In genomic region chr22:35231585-35232084, GRCh38 we compare ENCODE assay signal across 8 cellular contexts. TPM values are rescaled to one million over a fixed set of nuclear protein-coding genes. Genes with fewer than 3 reads are reported as not detected.
DNase-seq lines count a peak whose midpoint lies in the region; ATAC-seq and TF ChIP-seq lines count a peak whose summit lies in the region.

No MANE protein-coding gene starts in this region.

- H3K36me3 ChIP-seq in GM23338 (ENCODE audit: insufficient read depth) (no peaks in the 10 kb centered on the region), right lobe of liver (no peaks in the 10 kb centered on the region)

- H3K79me2 ChIP-seq in GM23338 (replicated peaks; ENCODE audit: insufficient read depth), result no peaks in the 10 kb centered on the region

- no peak overlapping the region for H3K4me2 ChIP-seq in GM23338

- intact Hi-C loops in right lobe of liver (cut with DNase I), result no loop called here

- no peak overlapping the region for H3K27ac Mint-ChIP-seq in GM23338

- H3K4me3 ChIP-seq in GM23338 (no peak overlapping the region), right lobe of liver (no peak overlapping the region)

- TF ChIP-seq CTCF in GM23338 (conservative IDR thresholded peaks at IDR 0.05; ENCODE audit: low read depth in 2 of 2) (peak; percentile 96 to 99), right lobe of liver (IDR thresholded peaks at IDR 0.05) (peak; percentile 77 to 92 (median 88))

- no peaks in the 10 kb centered on the region for H3F3A ChIP-seq in GM23338 (replicated peaks; ENCODE audit: low read depth)

- DNase-seq in AG08396 (ENCODE audit: low spot score) (peak; percentile 69), GM23338 (ENCODE audit: low spot score) (peak; percentile 91), NCI-H226 (peak; percentile 20), right lobe of liver (peak; percentile 54 to 66 (median 63))
- DNase-seq in activated CD4-positive, CD25-positive, alpha-beta regulatory T cell treated with anti-CD3 and anti-CD28 coated beads, Interleukin-2, amount 50 U/mL, for 16 hours (ENCODE audit: low read depth, low spot score), result peak; percentile 47
- DNase-seq in central memory CD4-positive, alpha-beta T cell, result peak; percentile 57
- peak; percentile 21 for DNase-seq in stimulated activated CD8-positive, alpha-beta memory T cell treated with anti-CD3 and anti-CD28 coated beads, Interleukin-12 subunit alpha, Interleukin-12 subunit beta, amount 100 ng/mL, for 24 hours (ENCODE audit: extremely low read depth)

- 13% methylated on average over 7 of the region's 7 CpGs for WGBS in right lobe of liver (ENCODE audit: insufficient coverage, low coverage, low lambda C conversion rate, missing lambda C conversion rate)

- peaks cover 11% of the 10 kb centered on the region for H3K27me3 Mint-ChIP-seq in GM23338 (ENCODE audit: insufficient read depth, low read depth, poor library complexity)

- H3K4me3 Mint-ChIP-seq in GM23338, result no peak overlapping the region

- ATAC-seq in GM23338 (peak; percentile 95), right lobe of liver (peak; percentile 72 to 82 (median 78)), HG03135 (IDR thresholded peaks at IDR 0.05; ENCODE audit: unreplicated experiment) (no peak)

- H3K27ac ChIP-seq in GM23338 (ENCODE audit: low read depth) (no peak overlapping the region), right lobe of liver (no peak overlapping the region)

- no peaks in the 10 kb centered on the region for H3K9me3 Mint-ChIP-seq in GM23338

- TF ChIP-seq POLR2A in right lobe of liver (IDR thresholded peaks at IDR 0.05), result no peak

- H3K27me3 ChIP-seq in GM23338 (ENCODE audit: insufficient read depth), result no peaks in the 10 kb centered on the region
- no peaks in the 10 kb centered on the region for H3K27me3 ChIP-seq in right lobe of liver

- peaks cover 6% of the 10 kb centered on the region for H3K4me1 ChIP-seq in GM23338 (ENCODE audit: insufficient read depth)
- no peaks in the 10 kb centered on the region for H3K4me1 ChIP-seq in right lobe of liver

- no peaks in the 10 kb centered on the region for H4K20me1 ChIP-seq in GM23338 (replicated peaks; ENCODE audit: insufficient read depth)

- no peaks in the 10 kb centered on the region for H3K9me3 ChIP-seq in right lobe of liver

- peaks cover 24% of the 10 kb centered on the region; the same call in 2 of the 3 replicates for H3K4me1 Mint-ChIP-seq in GM23338

- no peaks in the 10 kb centered on the region for H3K9me2 ChIP-seq in GM23338 (ENCODE audit: insufficient read depth)

- H2AFZ ChIP-seq in GM23338, result no peak overlapping the region

- H3K36me3 Mint-ChIP-seq in GM23338 (ENCODE audit: low read depth), result no peaks in the 10 kb centered on the region; the same call in 2 of the 3 replicates

TF ChIP-seq in GM23338, 12 proteins besides CTCF, POLR2A, EP300 and RAD21 (continues in another document):
- TF ChIP-seq JUNB (IDR thresholded peaks at IDR 0.05; ENCODE audit: unreplicated experiment), result no peak
- no peak for TF ChIP-seq POLR2AphosphoS5 (IDR thresholded peaks at IDR 0.05; ENCODE audit: low read depth)
- TF ChIP-seq, protein P1, sequence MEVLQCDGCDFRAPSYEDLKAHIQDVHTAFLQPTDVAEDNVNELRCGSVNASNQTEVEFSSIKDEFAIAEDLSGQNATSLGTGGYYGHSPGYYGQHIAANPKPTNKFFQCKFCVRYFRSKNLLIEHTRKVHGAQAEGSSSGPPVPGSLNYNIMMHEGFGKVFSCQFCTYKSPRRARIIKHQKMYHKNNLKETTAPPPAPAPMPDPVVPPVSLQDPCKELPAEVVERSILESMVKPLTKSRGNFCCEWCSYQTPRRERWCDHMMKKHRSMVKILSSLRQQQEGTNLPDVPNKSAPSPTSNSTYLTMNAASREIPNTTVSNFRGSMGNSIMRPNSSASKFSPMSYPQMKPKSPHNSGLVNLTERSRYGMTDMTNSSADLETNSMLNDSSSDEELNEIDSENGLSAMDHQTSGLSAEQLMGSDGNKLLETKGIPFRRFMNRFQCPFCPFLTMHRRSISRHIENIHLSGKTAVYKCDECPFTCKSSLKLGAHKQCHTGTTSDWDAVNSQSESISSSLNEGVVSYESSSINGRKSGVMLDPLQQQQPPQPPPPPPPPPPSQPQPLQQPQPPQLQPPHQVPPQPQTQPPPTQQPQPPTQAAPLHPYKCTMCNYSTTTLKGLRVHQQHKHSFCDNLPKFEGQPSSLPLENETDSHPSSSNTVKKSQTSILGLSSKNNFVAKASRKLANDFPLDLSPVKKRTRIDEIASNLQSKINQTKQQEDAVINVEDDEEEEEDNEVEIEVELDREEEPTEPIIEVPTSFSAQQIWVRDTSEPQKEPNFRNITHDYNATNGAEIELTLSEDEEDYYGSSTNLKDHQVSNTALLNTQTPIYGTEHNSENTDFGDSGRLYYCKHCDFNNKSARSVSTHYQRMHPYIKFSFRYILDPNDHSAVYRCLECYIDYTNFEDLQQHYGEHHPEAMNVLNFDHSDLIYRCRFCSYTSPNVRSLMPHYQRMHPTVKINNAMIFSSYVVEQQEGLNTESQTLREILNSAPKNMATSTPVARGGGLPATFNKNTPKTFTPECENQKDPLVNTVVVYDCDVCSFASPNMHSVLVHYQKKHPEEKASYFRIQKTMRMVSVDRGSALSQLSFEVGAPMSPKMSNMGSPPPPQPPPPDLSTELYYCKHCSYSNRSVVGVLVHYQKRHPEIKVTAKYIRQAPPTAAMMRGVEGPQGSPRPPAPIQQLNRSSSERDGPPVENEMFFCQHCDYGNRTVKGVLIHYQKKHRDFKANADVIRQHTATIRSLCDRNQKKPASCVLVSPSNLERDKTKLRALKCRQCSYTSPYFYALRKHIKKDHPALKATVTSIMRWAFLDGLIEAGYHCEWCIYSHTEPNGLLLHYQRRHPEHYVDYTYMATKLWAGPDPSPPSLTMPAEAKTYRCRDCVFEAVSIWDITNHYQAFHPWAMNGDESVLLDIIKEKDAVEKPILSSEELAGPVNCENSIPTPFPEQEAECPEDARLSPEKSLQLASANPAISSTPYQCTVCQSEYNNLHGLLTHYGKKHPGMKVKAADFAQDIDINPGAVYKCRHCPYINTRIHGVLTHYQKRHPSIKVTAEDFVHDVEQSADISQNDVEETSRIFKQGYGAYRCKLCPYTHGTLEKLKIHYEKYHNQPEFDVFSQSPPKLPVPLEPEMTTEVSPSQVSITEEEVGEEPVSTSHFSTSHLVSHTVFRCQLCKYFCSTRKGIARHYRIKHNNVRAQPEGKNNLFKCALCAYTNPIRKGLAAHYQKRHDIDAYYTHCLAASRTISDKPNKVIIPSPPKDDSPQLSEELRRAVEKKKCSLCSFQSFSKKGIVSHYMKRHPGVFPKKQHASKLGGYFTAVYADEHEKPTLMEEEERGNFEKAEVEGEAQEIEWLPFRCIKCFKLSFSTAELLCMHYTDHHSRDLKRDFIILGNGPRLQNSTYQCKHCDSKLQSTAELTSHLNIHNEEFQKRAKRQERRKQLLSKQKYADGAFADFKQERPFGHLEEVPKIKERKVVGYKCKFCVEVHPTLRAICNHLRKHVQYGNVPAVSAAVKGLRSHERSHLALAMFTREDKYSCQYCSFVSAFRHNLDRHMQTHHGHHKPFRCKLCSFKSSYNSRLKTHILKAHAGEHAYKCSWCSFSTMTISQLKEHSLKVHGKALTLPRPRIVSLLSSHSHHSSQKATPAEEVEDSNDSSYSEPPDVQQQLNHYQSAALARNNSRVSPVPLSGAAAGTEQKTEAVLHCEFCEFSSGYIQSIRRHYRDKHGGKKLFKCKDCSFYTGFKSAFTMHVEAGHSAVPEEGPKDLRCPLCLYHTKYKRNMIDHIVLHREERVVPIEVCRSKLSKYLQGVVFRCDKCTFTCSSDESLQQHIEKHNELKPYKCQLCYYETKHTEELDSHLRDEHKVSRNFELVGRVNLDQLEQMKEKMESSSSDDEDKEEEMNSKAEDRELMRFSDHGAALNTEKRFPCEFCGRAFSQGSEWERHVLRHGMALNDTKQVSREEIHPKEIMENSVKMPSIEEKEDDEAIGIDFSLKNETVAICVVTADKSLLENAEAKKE (CRISPR knock-in tag; IDR thresholded peaks at IDR 0.05), result no peak
- TF ChIP-seq EZH2 (IDR thresholded peaks at IDR 0.05; ENCODE audit: low read depth, unreplicated experiment), result no peak
- no peak for TF ChIP-seq ETS1 (IDR thresholded peaks at IDR 0.05)
- TF ChIP-seq EZH2phosphoT487 (IDR thresholded peaks at IDR 0.05; ENCODE audit: unreplicated experiment), result no peak
- TF ChIP-seq, protein P2, sequence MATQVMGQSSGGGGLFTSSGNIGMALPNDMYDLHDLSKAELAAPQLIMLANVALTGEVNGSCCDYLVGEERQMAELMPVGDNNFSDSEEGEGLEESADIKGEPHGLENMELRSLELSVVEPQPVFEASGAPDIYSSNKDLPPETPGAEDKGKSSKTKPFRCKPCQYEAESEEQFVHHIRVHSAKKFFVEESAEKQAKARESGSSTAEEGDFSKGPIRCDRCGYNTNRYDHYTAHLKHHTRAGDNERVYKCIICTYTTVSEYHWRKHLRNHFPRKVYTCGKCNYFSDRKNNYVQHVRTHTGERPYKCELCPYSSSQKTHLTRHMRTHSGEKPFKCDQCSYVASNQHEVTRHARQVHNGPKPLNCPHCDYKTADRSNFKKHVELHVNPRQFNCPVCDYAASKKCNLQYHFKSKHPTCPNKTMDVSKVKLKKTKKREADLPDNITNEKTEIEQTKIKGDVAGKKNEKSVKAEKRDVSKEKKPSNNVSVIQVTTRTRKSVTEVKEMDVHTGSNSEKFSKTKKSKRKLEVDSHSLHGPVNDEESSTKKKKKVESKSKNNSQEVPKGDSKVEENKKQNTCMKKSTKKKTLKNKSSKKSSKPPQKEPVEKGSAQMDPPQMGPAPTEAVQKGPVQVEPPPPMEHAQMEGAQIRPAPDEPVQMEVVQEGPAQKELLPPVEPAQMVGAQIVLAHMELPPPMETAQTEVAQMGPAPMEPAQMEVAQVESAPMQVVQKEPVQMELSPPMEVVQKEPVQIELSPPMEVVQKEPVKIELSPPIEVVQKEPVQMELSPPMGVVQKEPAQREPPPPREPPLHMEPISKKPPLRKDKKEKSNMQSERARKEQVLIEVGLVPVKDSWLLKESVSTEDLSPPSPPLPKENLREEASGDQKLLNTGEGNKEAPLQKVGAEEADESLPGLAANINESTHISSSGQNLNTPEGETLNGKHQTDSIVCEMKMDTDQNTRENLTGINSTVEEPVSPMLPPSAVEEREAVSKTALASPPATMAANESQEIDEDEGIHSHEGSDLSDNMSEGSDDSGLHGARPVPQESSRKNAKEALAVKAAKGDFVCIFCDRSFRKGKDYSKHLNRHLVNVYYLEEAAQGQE (IDR thresholded peaks at IDR 0.05; ENCODE audit: unreplicated experiment), result no peak
- TF ChIP-seq ZNF331 (CRISPR knock-in tag; IDR thresholded peaks at IDR 0.05; ENCODE audit: low read depth), result no peak

RNA-seq across cellular contexts. Expression of gene HMGXB4, which starts 25.7 kb away (rescaled TPM):
- total RNA-seq in GM23338 (2014; rRNA removed; shearing (Covaris generic)), result 33.1 and 34.7 TPM in 2 replicates
- polyA plus RNA-seq in GM23338 (2016; fragmentation: Nextera tagmentation; extraction: Ambion mirVana), result 56.7 and 64.9 TPM in 2 replicates
- 1 to 10 TPM; 4.6 to 8.2 (median 5.7) TPM for total RNA-seq in right lobe of liver

Comparison
In these comparisons a context has a peak if more than half of its experiments do, and no peak if none do; other contexts are left out.
1. DNase-seq: peak in every context shown above with its lines; median percentile 91 in GM23338; 69 in AG08396; 63 in right lobe of liver; 57 in central memory CD4-positive, alpha-beta T cell; 47 in activated CD4-positive, CD25-positive, alpha-beta regulatory T cell treated with anti-CD3 and anti-CD28 coated beads, Interleukin-2, amount 50 U/mL, for 16 hours; 21 in stimulated activated CD8-positive, alpha-beta memory T cell treated with anti-CD3 and anti-CD28 coated beads, Interleukin-12 subunit alpha, Interleukin-12 subunit beta, amount 100 ng/mL, for 24 hours; 20 in NCI-H226.